In genomic region chr7:95535647-95536046, GRCh38 we compare ENCODE assay signal across 29 cellular contexts. TPM values are rescaled to one million over a fixed set of nuclear protein-coding genes. Genes with fewer than 3 reads are reported as not detected.
DNase-seq lines count a peak whose midpoint lies in the region; ATAC-seq and TF ChIP-seq lines count a peak whose summit lies in the region.
"Had no signal": no experiment of that assay in that cellular context is flagged by ENCODE, and none has a peak within 500 bp of the region (broad histone marks: within the 10 kb centered on the region; RNA-seq: fewer than 3 reads in every experiment).

No MANE protein-coding gene starts in this region.

- DNase-seq in kidney tubule cell (ENCODE audit: low spot score) (peak; percentile 17), left lobe of liver (ENCODE audit: low spot score) (no peak)
- DNase-seq in natural killer cell treated with Interleukin-12 subunit alpha and Interleukin-12 subunit beta and Interleukin-15 and Interleukin-18, amount 100 ng/mL, for 72 hours (ENCODE audit: low spot score): no peak
- no peak for DNase-seq in activated CD8-positive, alpha-beta T cell treated with anti-CD3 and anti-CD28 coated beads for 36 hours
- DNase-seq: 8988T; ACHN; AML-193; BE2C; C1 segment of cervical spinal cord; Caco-2; Calu3; CD4-positive, alpha-beta memory T cell; CD4-positive, alpha-beta T cell; CD4-positive, CD25-positive, alpha-beta regulatory T cell; CD8-positive, alpha-beta memory T cell; CD8-positive, alpha-beta T cell; COR-L47; DMS 273 treated with DMSO at 0.1 percent for 48 hours; DMS153; DMS53; DMS79; DMS79 treated with DMSO at 0.1 percent for 48 hours; DND-41; EL had no signal

- no peak overlapping the region for H3K4me3 Mint-ChIP-seq in natural killer cell treated with Interleukin-12 subunit alpha and Interleukin-12 subunit beta and Interleukin-15 and Interleukin-18, amount 100 ng/mL, for 72 hours
- no peak overlapping the region for H3K4me3 Mint-ChIP-seq in activated CD8-positive, alpha-beta T cell treated with anti-CD3 and anti-CD28 coated beads for 36 hours
- H3K4me3 Mint-ChIP-seq: B cell; CD14-positive monocyte; CD4-positive, alpha-beta memory T cell; CD4-positive, alpha-beta T cell; CD4-positive, CD25-positive, alpha-beta regulatory T cell; CD8-positive, alpha-beta memory T cell; CD8-positive, alpha-beta T cell had no signal

- no peak overlapping the region for H3K27ac Mint-ChIP-seq in natural killer cell treated with Interleukin-12 subunit alpha and Interleukin-12 subunit beta and Interleukin-15 and Interleukin-18, amount 100 ng/mL, for 72 hours
- H3K27ac Mint-ChIP-seq in activated CD8-positive, alpha-beta T cell treated with anti-CD3 and anti-CD28 coated beads for 36 hours: no peak overlapping the region
- H3K27ac Mint-ChIP-seq: B cell; CD14-positive monocyte; CD4-positive, alpha-beta memory T cell; CD4-positive, alpha-beta T cell; CD4-positive, CD25-positive, alpha-beta regulatory T cell; CD8-positive, alpha-beta memory T cell; CD8-positive, alpha-beta T cell had no signal

- H3K36me3 Mint-ChIP-seq in natural killer cell treated with Interleukin-12 subunit alpha and Interleukin-12 subunit beta and Interleukin-15 and Interleukin-18, amount 100 ng/mL, for 72 hours: no peaks in the 10 kb centered on the region
- no peaks in the 10 kb centered on the region for H3K36me3 Mint-ChIP-seq in activated CD8-positive, alpha-beta T cell treated with anti-CD3 and anti-CD28 coated beads for 36 hours (ENCODE audit: low read depth)
- H3K36me3 Mint-ChIP-seq: CD14-positive monocyte; CD4-positive, alpha-beta memory T cell; CD4-positive, CD25-positive, alpha-beta regulatory T cell; CD8-positive, alpha-beta memory T cell; CD8-positive, alpha-beta T cell had no signal

- POLR2A ChIA-PET in activated CD8-positive, alpha-beta T cell treated with anti-CD3 and anti-CD28 coated beads for 36 hours (lab: Charles Lee): no interaction called here

- H3K27me3 Mint-ChIP-seq in natural killer cell treated with Interleukin-12 subunit alpha and Interleukin-12 subunit beta and Interleukin-15 and Interleukin-18, amount 100 ng/mL, for 72 hours: peaks cover 5 to 16% of the 10 kb centered on the region in 2 donors
- H3K27me3 Mint-ChIP-seq in activated CD8-positive, alpha-beta T cell treated with anti-CD3 and anti-CD28 coated beads for 36 hours: peaks cover 6% of the 10 kb centered on the region
- H3K27me3 Mint-ChIP-seq: CD4-positive, CD25-positive, alpha-beta regulatory T cell had no signal

- intact Hi-C loops in activated CD8-positive, alpha-beta T cell treated with anti-CD3 and anti-CD28 coated beads for 36 hours (cut with micrococcal nuclease): no loop called here

- peaks cover 0 to 5% of the 10 kb centered on the region in 2 donors for H3K4me1 Mint-ChIP-seq in natural killer cell treated with Interleukin-12 subunit alpha and Interleukin-12 subunit beta and Interleukin-15 and Interleukin-18, amount 100 ng/mL, for 72 hours (ENCODE audit: low read depth in 2 of 2)
- H3K4me1 Mint-ChIP-seq in activated CD8-positive, alpha-beta T cell treated with anti-CD3 and anti-CD28 coated beads for 36 hours (ENCODE audit: low read depth): no peaks in the 10 kb centered on the region
- H3K4me1 Mint-ChIP-seq: B cell; CD14-positive monocyte; CD4-positive, alpha-beta memory T cell; CD4-positive, CD25-positive, alpha-beta regulatory T cell; CD8-positive, alpha-beta memory T cell had no signal

- no peaks in the 10 kb centered on the region for H3K9me3 Mint-ChIP-seq in natural killer cell treated with Interleukin-12 subunit alpha and Interleukin-12 subunit beta and Interleukin-15 and Interleukin-18, amount 100 ng/mL, for 72 hours
- H3K9me3 Mint-ChIP-seq in activated CD8-positive, alpha-beta T cell treated with anti-CD3 and anti-CD28 coated beads for 36 hours: no peaks in the 10 kb centered on the region
- H3K9me3 Mint-ChIP-seq: CD14-positive monocyte; CD4-positive, alpha-beta T cell; CD8-positive, alpha-beta memory T cell; CD8-positive, alpha-beta T cell had no signal

- ATAC-seq in left lobe of liver: peak; percentile 47
- no peak for ATAC-seq in natural killer cell treated with Interleukin-12 subunit alpha and Interleukin-12 subunit beta and Interleukin-15 and Interleukin-18, amount 100 ng/mL, for 72 hours
- no peak for ATAC-seq in activated CD8-positive, alpha-beta T cell treated with anti-CD3 and anti-CD28 coated beads for 36 hours
- ATAC-seq: A549; CD8-positive, alpha-beta T cell had no signal

- no peak for TF ChIP-seq CTCF in activated CD8-positive, alpha-beta T cell treated with anti-CD3 and anti-CD28 coated beads for 36 hours (IDR thresholded peaks at IDR 0.05)

- CTCF ChIA-PET in activated CD8-positive, alpha-beta T cell treated with anti-CD3 and anti-CD28 coated beads for 36 hours (lab: Charles Lee): interaction anchor here (1.2 to 2.1 kb wide), 2 partner anchors 16 to 24 kb away, joined by 3 to 6 read pairs; no protein-coding TSS in a partner anchor

RNA-seq across cellular contexts. Expression of gene ASB4, which starts 49.9 kb away (rescaled TPM):
- 0.40 TPM for total RNA-seq in left lobe of liver
- total RNA-seq in natural killer cell treated with Interleukin-12 subunit alpha and Interleukin-12 subunit beta and Interleukin-15 and Interleukin-18, amount 100 ng/mL, for 72 hours: not detected
- not detected for total RNA-seq in activated CD8-positive, alpha-beta T cell treated with anti-CD3 and anti-CD28 coated beads for 36 hours
- total RNA-seq: A172; A673; B cell; Caco-2; CD4-positive, alpha-beta memory T cell; CD4-positive, alpha-beta T cell; CD4-positive, CD25-positive, alpha-beta regulatory T cell; CD8-positive, alpha-beta memory T cell; CD8-positive, alpha-beta T cell had no signal
